8 cellular contexts compared by ENCODE assay signal in the genomic region with DNA sequence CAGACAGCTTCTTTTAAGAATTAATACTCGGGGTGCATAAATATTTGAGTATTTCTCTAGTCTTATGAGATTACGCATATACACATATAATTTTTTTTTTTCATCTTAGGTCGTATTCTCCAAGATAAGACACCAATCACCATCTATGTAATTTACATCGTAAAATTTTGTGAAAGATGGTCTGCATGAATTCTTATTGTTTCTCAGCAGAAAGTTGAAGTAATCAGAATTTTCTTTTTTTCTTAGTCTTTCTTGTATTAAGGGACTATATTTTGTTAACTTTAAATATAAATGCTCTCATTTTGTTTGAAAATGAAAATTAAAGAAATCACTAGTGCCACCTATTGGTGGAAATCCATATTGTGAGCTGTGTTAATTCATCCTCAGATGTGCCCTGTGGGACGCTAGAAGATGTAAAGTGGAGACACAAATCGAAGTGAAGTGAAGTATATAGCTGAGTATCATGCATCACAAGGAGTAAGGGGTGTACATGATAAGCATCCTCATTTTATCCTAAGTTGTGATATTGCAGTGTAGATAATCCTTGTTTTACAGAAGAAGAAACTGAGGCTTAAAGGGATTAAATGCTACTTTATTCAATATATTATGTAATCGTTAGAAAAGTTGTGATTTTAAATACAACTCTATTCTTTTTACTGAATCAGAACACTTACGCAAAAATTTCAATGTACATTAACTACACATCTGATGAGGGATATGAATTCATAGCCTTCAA.
DNase-seq lines count a peak whose midpoint lies in the region; ATAC-seq and TF ChIP-seq lines count a peak whose summit lies in the region.

No MANE protein-coding gene starts in this region.

- H3K27ac Mint-ChIP-seq in activated CD4-positive, alpha-beta T cell treated with anti-CD3 and anti-CD28 coated beads, Interleukin-2, amount 10 ng/mL, durations not matched to agents 24 days and 14 days: no peak overlapping the region
- H3K27ac Mint-ChIP-seq in neural crest cell (ENCODE audit: unreplicated experiment): no peak overlapping the region

- H3K27me3 Mint-ChIP-seq in activated CD4-positive, alpha-beta T cell treated with anti-CD3 and anti-CD28 coated beads, Interleukin-2, amount 10 ng/mL, durations not matched to agents 24 days and 14 days: no peaks in the 10 kb centered on the region
- no peaks in the 10 kb centered on the region for H3K27me3 Mint-ChIP-seq in neural crest cell (ENCODE audit: low read depth)

- intact Hi-C loops in activated CD4-positive, alpha-beta T cell treated with anti-CD3 and anti-CD28 coated beads, Interleukin-2, amount 10 ng/mL, durations not matched to agents 24 days and 14 days (cut with micrococcal nuclease): no loop called here

- no peaks in the 10 kb centered on the region for H3K36me3 Mint-ChIP-seq in activated CD4-positive, alpha-beta T cell treated with anti-CD3 and anti-CD28 coated beads, Interleukin-2, amount 10 ng/mL, durations not matched to agents 24 days and 14 days (ENCODE audit: low read depth)
- H3K36me3 Mint-ChIP-seq in neural crest cell (ENCODE audit: low read depth): no peaks in the 10 kb centered on the region

- ATAC-seq in HG02973 (IDR thresholded peaks at IDR 0.05; ENCODE audit: unreplicated experiment): no peak
- ATAC-seq in GM18873 (IDR thresholded peaks at IDR 0.05; ENCODE audit: low FRiP score, unreplicated experiment): no peak

- peak; percentile 71 for DNase-seq in activated CD4-positive, alpha-beta T cell treated with anti-CD3 and anti-CD28 coated beads, Interleukin-2, amount 10 ng/mL, durations not matched to agents 24 days and 14 days
- DNase-seq in activated CD4-positive, alpha-beta T cell treated with anti-CD3 and anti-CD28 coated beads, Interleukin-2, amount 50 U/mL, for 1 hour: no peak
- DNase-seq in NCI-H1105 treated with DMSO at 0.1 percent for 48 hours (lab: John Stamatoyannopoulos, UW) (peak; percentile 17), cerebellar cortex (ENCODE audit: low spot score) (peak; percentile 14), neural crest cell (ENCODE audit: low read depth, low spot score) (peak; percentile 13), hippocampal formation (lab: John Stamatoyannopoulos, UW) (no peak)

- peak; percentile 81 for TF ChIP-seq CTCF in neural crest cell (conservative IDR thresholded peaks at IDR 0.05)

- no peak overlapping the region for H3K4me3 Mint-ChIP-seq in activated CD4-positive, alpha-beta T cell treated with anti-CD3 and anti-CD28 coated beads, Interleukin-2, amount 10 ng/mL, durations not matched to agents 24 days and 14 days
- H3K4me3 Mint-ChIP-seq in neural crest cell: no peak overlapping the region

- no peaks in the 10 kb centered on the region for H3K9me3 Mint-ChIP-seq in activated CD4-positive, alpha-beta T cell treated with anti-CD3 and anti-CD28 coated beads, Interleukin-2, amount 10 ng/mL, durations not matched to agents 24 days and 14 days
- no peaks in the 10 kb centered on the region for H3K9me3 Mint-ChIP-seq in neural crest cell

- H3K4me1 Mint-ChIP-seq in activated CD4-positive, alpha-beta T cell treated with anti-CD3 and anti-CD28 coated beads, Interleukin-2, amount 10 ng/mL, durations not matched to agents 24 days and 14 days: peaks cover 4% of the 10 kb centered on the region
- no peaks in the 10 kb centered on the region for H3K4me1 Mint-ChIP-seq in neural crest cell

Comparison
In these comparisons a context has a peak if more than half of its experiments do, and no peak if none do; other contexts are left out.
1. DNase-seq: peak in activated CD4-positive, alpha-beta T cell treated with anti-CD3 and anti-CD28 coated beads, Interleukin-2, amount 10 ng/mL, durations not matched to agents 24 days and 14 days (single experiment), NCI-H1105 treated with DMSO at 0.1 percent for 48 hours (single experiment), cerebellar cortex (single experiment) and neural crest cell (single experiment); none in activated CD4-positive, alpha-beta T cell treated with anti-CD3 and anti-CD28 coated beads, Interleukin-2, amount 50 U/mL, for 1 hour (single experiment) and hippocampal formation (0 of 2).